8 cellular contexts compared by ENCODE assay signal in genomic region chr22:50306753-50307749, GRCh38. TPM values are rescaled to one million over a fixed set of nuclear protein-coding genes. Genes with fewer than 3 reads are reported as not detected.
DNase-seq lines count a peak whose midpoint lies in the region; ATAC-seq, FAIRE-seq and TF ChIP-seq lines count a peak whose summit lies in the region.

TSS of gene PLXNB2 (minus strand) at chr22:50307646. CDS start at chr22:50290584, 17,062 bp downstream.

- dilution Hi-C loops in keratinocyte (cut with MboI; ENCODE audit: extremely low pct_ligation_motif_present, low sequenced_read_pairs), result no loop called here

- peaks cover 41% of the 10 kb centered on the region for H3K79me2 ChIP-seq in keratinocyte (ENCODE audit: control insufficient read depth, insufficient read depth, low read length)

- H2AFZ ChIP-seq in keratinocyte (ENCODE audit: control insufficient read depth, low read length), result no peak within 1 kb of the TSS

- peak within 1 kb of the TSS; percentile 95 for H3K4me2 ChIP-seq in keratinocyte (ENCODE audit: control insufficient read depth, extremely low read depth, insufficient read depth, low read depth, low read length)

- H4K20me1 ChIP-seq in keratinocyte (ENCODE audit: control insufficient read depth, extremely low read depth, insufficient read depth, low read length), result no peaks in the 10 kb centered on the region

- H3K36me3 ChIP-seq in colonic mucosa, result no peaks in the 10 kb centered on the region
- H3K36me3 ChIP-seq in keratinocyte (ENCODE audit: control insufficient read depth in 2 of 2, extremely low read depth in 1 of 2, insufficient read depth in 2 of 2, low read length in 2 of 2), result no peaks in the 10 kb centered on the region

- H3K9ac ChIP-seq in colonic mucosa (ENCODE audit: low read depth in 2 of 2, low read length in 2 of 2) (peak within 1 kb of the TSS; percentile 90 to 96), keratinocyte (ENCODE audit: control insufficient read depth, extremely low read depth, insufficient read depth, low read length) (peak within 1 kb of the TSS; percentile 83)

- H3K9me1 ChIP-seq in keratinocyte (ENCODE audit: control insufficient read depth, extremely low read depth, insufficient read depth, low read length), result peaks cover 2% of the 10 kb centered on the region

- no peaks in the 10 kb centered on the region for H3K27me3 ChIP-seq in colonic mucosa
- peaks cover 4% of the 10 kb centered on the region for H3K27me3 ChIP-seq in keratinocyte (ENCODE audit: control insufficient read depth, extremely low read depth, insufficient read depth, low read length)

- ATAC-seq in GM18502 (IDR thresholded peaks at IDR 0.05; ENCODE audit: poor library complexity, unreplicated experiment), result peak; percentile 43
- ATAC-seq in HG02642 (IDR thresholded peaks at IDR 0.05; ENCODE audit: poor library complexity, unreplicated experiment), result no peak

- TF ChIP-seq CTCF in colonic mucosa (IDR thresholded peaks at IDR 0.05) (no peak), keratinocyte (optimal IDR thresholded peaks at IDR 0.05 in 1 of 3, IDR thresholded peaks at IDR 0.05 in 1 of 3, conservative IDR thresholded peaks at IDR 0.05 in 1 of 3; ENCODE audit: extremely low read depth in 1 of 3, insufficient read depth in 2 of 3, low read length in 3 of 3) (no peak)

- H3K4me1 ChIP-seq in colonic mucosa (peaks cover 36% of the 10 kb centered on the region), keratinocyte (ENCODE audit: control insufficient read depth, extremely low read depth, insufficient read depth, low read length) (peaks cover 36% of the 10 kb centered on the region)

- H3K4me3 ChIP-seq in colonic mucosa (peak within 1 kb of the TSS; percentile 91), keratinocyte (ENCODE audit: control insufficient read depth in 2 of 3, extremely low read depth in 1 of 3, insufficient read depth in 2 of 3, low read depth in 1 of 3, low read length in 3 of 3) (peak within 1 kb of the TSS; percentile 65 to 94 (median 80)), skin epidermis (peak within 1 kb of the TSS; percentile 61 to 93 (median 79))

- peak within 1 kb of the TSS; percentile 93 for H3K27ac ChIP-seq in colonic mucosa
- peak within 1 kb of the TSS; percentile 86 for H3K27ac ChIP-seq in keratinocyte (ENCODE audit: control insufficient read depth, insufficient read depth, low read length)
- H3K27ac ChIP-seq in skin epidermis, result peak within 1 kb of the TSS; percentile 74 to 99 (median 95)

- peak; percentile 89 for DNase-seq in AG08396 (ENCODE audit: low spot score)
- peak; percentile 55 for DNase-seq in NCI-H1048 (lab: John Stamatoyannopoulos, UW)
- peak; percentile 71 for DNase-seq in SKM-1 treated with dmso at 0.1 percent for 144 hours (lab: John Stamatoyannopoulos, UW; ENCODE audit: unreplicated experiment)
- peak; percentile 83 for DNase-seq in colonic mucosa
- no peak for DNase-seq in keratinocyte (ENCODE audit: low read depth, low spot score)

- no peaks in the 10 kb centered on the region for H3K9me3 ChIP-seq in colonic mucosa
- H3K9me3 ChIP-seq in keratinocyte (ENCODE audit: control insufficient read depth, low read depth, low read length), result no peaks in the 10 kb centered on the region

- intact Hi-C loops in colonic mucosa (cut with DNase I), result no loop called here

- FAIRE-seq in keratinocyte (lab: Jason Lieb, UNC), result no peak

RNA-seq across cellular contexts. Expression of gene PLXNB2, which starts in this region (rescaled TPM):
- 100 to 1,000 TPM; 270 to 339 TPM for total RNA-seq in colonic mucosa
- polyA plus RNA-seq in keratinocyte, result 44.3 to 90.3 TPM (median 66.2 TPM) in 3 replicates
- 123 TPM for polyA plus RNA-seq in keratinocyte (2011; ENCODE audit: low read depth)
- 21.3 and 35.3 TPM in 2 replicates for polyA plus RNA-seq in keratinocyte (2011; cell fraction: cytosol; rRNA removed)
- polyA plus RNA-seq in keratinocyte (2011; cell fraction: nucleus; rRNA removed), result 208 and 264 TPM in 2 replicates
- polyA plus RNA-seq in keratinocyte (2012; ENCODE audit: low replicate concordance), result 81.4 and 94.0 TPM in 2 replicates
- polyA minus RNA-seq in keratinocyte, result 131 to 309 TPM (median 181 TPM) in 3 replicates
- polyA minus RNA-seq in keratinocyte (2011; cell fraction: cytosol; rRNA and poly(A)+ RNA removed), result 135 TPM
- 352 and 408 TPM in 2 replicates for polyA minus RNA-seq in keratinocyte (2011; cell fraction: nucleus; rRNA and poly(A)+ RNA removed)
